7 cellular contexts compared by ENCODE assay signal in genomic region chr5:175012267-175012666, GRCh38.
"Had no signal": no experiment of that assay in that cellular context is flagged by ENCODE, and none has a peak within 500 bp of the region (broad histone marks: within the 10 kb centered on the region; RNA-seq: fewer than 3 reads in every experiment).

No MANE protein-coding gene starts in this region.

- FAIRE-seq: HTR-8/SVneo, K562 had no signal

- H2AFZ ChIP-seq: GM23248 had no signal

- H3K9ac ChIP-seq: GM23248 had no signal

- H3K4me3 Mint-ChIP-seq: H9 had no signal

- DNase-seq: GM23248, H9, HCEC 1CT, IMR-90, KG1 had no signal

- ATAC-seq: K562 had no signal

- H3K4me3 ChIP-seq: GM23248, K562 had no signal

- H3K27ac ChIP-seq: GM23248 had no signal

- H3K9me3 Mint-ChIP-seq: H9 had no signal
